8 cellular contexts compared by ENCODE assay signal in the genomic region with DNA sequence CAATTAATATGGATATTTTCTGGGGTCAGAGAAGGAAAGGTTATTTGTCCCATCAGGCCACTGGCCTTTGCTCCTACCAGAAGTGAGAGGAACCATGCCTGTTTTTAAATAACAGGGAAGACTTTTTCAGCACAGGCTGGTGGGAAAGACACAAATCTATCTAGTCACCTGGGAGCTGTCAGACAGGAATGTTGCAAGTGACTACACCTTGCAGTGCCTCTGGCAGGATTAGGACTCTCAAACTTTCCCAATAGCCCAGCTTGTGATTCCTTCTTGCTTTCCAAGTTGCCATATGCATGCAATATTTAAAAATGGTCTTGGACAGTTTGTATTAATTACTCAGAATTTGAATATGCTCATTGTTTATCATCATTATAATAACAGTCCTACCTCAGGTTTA.
"Had no signal": no experiment of that assay in that cellular context is flagged by ENCODE, and none has a peak within 500 bp of the region (broad histone marks: within the 10 kb centered on the region; RNA-seq: fewer than 3 reads in every experiment).

No MANE protein-coding gene starts in this region.

- H3K4me3 ChIP-seq: GM23338, K562 had no signal

- H2AFZ ChIP-seq: GM23338 had no signal

- H3K4me2 ChIP-seq: GM23338 had no signal

- FAIRE-seq: H1, H54, HTR-8/SVneo, K562 had no signal

- DNase-seq: H9, HCEC 1CT, IMR-90 had no signal
